In genomic region chr13:36774895-36775294, GRCh38 we compare ENCODE assay signal across 19 cellular contexts.
"Had no signal": no experiment of that assay in that cellular context is flagged by ENCODE, and none has a peak within 500 bp of the region (broad histone marks: within the 10 kb centered on the region; RNA-seq: fewer than 3 reads in every experiment).

No MANE protein-coding gene starts in this region.

- H3K4me1 ChIP-seq: colonic mucosa, gastroesophageal sphincter, left ventricle myocardium inferior, right atrium auricular region had no signal

- H3K27ac ChIP-seq: colonic mucosa, gastroesophageal sphincter, left ventricle myocardium inferior, ovary, right atrium auricular region had no signal

- H3K9me3 Mint-ChIP-seq: endodermal cell, nephron progenitor cell had no signal

- H3K9me3 ChIP-seq: colonic mucosa, gastroesophageal sphincter, left ventricle myocardium inferior, ovary, right atrium auricular region had no signal

- H3K27ac Mint-ChIP-seq: endodermal cell, naive B cell had no signal

- H3K4me3 Mint-ChIP-seq: endodermal cell, nephron progenitor cell had no signal

- H3K4me2 ChIP-seq: smooth muscle cell had no signal

- H3K4me3 ChIP-seq: colonic mucosa, gastroesophageal sphincter, left ventricle myocardium inferior, lung, ovary, right atrium auricular region, smooth muscle cell had no signal

- H3K4me1 Mint-ChIP-seq: naive B cell had no signal

- H3K36me3 ChIP-seq: colonic mucosa, gastroesophageal sphincter, left ventricle myocardium inferior, ovary, right atrium auricular region had no signal

- H3K27me3 ChIP-seq: colonic mucosa, ovary, right atrium auricular region had no signal

- DNase-seq: cerebellar nuclear complex; colonic mucosa; effector CD4-positive, alpha-beta T cell; endodermal cell; foreskin fibroblast; kidney; left cardiac atrium; left ventricle myocardium inferior; mesenchymal stem cell; naive B cell; nephron progenitor cell; ovary; stimulated activated CD4-positive, alpha-beta T cell treated with anti-CD3 and anti-CD28 coated beads, Interleukin-2, amount 100 ng/mL, for 48 hours; stimulated activated naive CD4-positive, alpha-beta T cell treated with Interleukin-2 at 50 U/mL for 16 hours; trophoblast cell had no signal

- H3K36me3 Mint-ChIP-seq: naive B cell had no signal
